ENCODE assay signal across 8 cellular contexts in genomic region chr11:72080326-72081183, GRCh38. TPM values are rescaled to one million over a fixed set of nuclear protein-coding genes. Genes with fewer than 3 reads are reported as not detected.
DNase-seq lines count a peak whose midpoint lies in the region; ATAC-seq and TF ChIP-seq lines count a peak whose summit lies in the region.

TSS of gene LRRC51 (plus strand) at chr11:72080850. CDS start at chr11:72089084, 8,234 bp downstream.
TSS of gene NUMA1 (minus strand) at chr11:72080542. CDS start at chr11:72035943, 44,599 bp downstream.

- H3K79me2 ChIP-seq in OCI-LY7 (ENCODE audit: insufficient read depth, low read depth, low read length): peaks cover 45% of the 10 kb centered on the region

- H3K9me2 ChIP-seq in OCI-LY7 (ENCODE audit: insufficient read depth, low read length): no peaks in the 10 kb centered on the region

- H3K4ac ChIP-seq in IMR-90 (ENCODE audit: low read depth, low read length): peak within 1 kb of the TSS; percentile 94

- ATAC-seq in GM21529 (IDR thresholded peaks at IDR 0.05; ENCODE audit: unreplicated experiment) (peak; percentile 93), IMR-90 (ENCODE audit: low read depth) (peak; percentile 95)

- H3K27ac ChIP-seq in IMR-90 (ENCODE audit: insufficient read depth, low read length): peak within 1 kb of the TSS; percentile 74
- peak within 1 kb of the TSS; percentile 62 for H3K27ac ChIP-seq in OCI-LY7 (ENCODE audit: low read depth, low read length, poor library complexity, severe bottlenecking)

- POLR2A ChIA-PET in IMR-90 (lab: Charles Lee; ENCODE audit: unreplicated experiment): no interaction called here
- POLR2A ChIA-PET in OCI-LY7 (lab: Charles Lee): interaction anchor here (1.6 to 2.4 kb wide), 2 partner anchors 20 to 38 kb away, joined by 3 to 9 read pairs; no protein-coding TSS in a partner anchor

- H2BK5ac ChIP-seq in IMR-90 (ENCODE audit: low read depth, low read length, poor library complexity, severe bottlenecking): peak within 1 kb of the TSS; percentile 61

- H2AFZ ChIP-seq in IMR-90 (replicated peaks; ENCODE audit: low read length, poor library complexity) (peak within 1 kb of the TSS; percentile 94), OCI-LY7 (ENCODE audit: low read length) (peak within 1 kb of the TSS; percentile 79)

- H4K91ac ChIP-seq in IMR-90 (ENCODE audit: insufficient read depth, low read depth, low read length): peak within 1 kb of the TSS; percentile 92

- H3K36me3 ChIP-seq in IMR-90 (ENCODE audit: control insufficient read depth, insufficient read depth, low read length) (peaks cover under 1% of the 10 kb centered on the region; the same call in 1 of the 2 replicates), OCI-LY7 (ENCODE audit: insufficient read depth, low read length) (peaks cover 16% of the 10 kb centered on the region)

- in situ Hi-C loops in IMR-90 (cut with MboI; ENCODE audit: low sequenced_read_pairs): no loop called here

- peak within 1 kb of the TSS; percentile 89 to 96 for H4K8ac ChIP-seq in IMR-90 (ENCODE audit: low read depth in 2 of 2, low read length in 2 of 2)

- H2BK15ac ChIP-seq in IMR-90 (ENCODE audit: low read depth, low read length): peak within 1 kb of the TSS; percentile 85; the same call in 1 of the 3 replicates

- H2AK5ac ChIP-seq in IMR-90 (ENCODE audit: low read depth, low read length): peak within 1 kb of the TSS; percentile 83

- peak within 1 kb of the TSS; percentile 78 for H3K56ac ChIP-seq in IMR-90 (ENCODE audit: extremely low read depth, insufficient read depth, low read length)

- no peak within 1 kb of the TSS for H2BK20ac ChIP-seq in IMR-90 (ENCODE audit: low read depth, low read length)

- CTCF ChIA-PET in IMR-90 (lab: Yijun Ruan, JAX): no interaction called here
- CTCF ChIA-PET in OCI-LY7 (lab: Charles Lee; ENCODE audit: unreplicated experiment): interaction anchor here (1.5 kb wide), 1 partner anchor 11 kb away, joined by 6 read pairs; no protein-coding TSS in a partner anchor

- no peak for TF ChIP-seq CTCF in IMR-90 (conservative IDR thresholded peaks at IDR 0.05; ENCODE audit: low read depth, low read length)
- TF ChIP-seq CTCF in OCI-LY7 (conservative IDR thresholded peaks at IDR 0.05; ENCODE audit: low read length): no peak
- TF ChIP-seq CTCF in epithelial cell of esophagus (IDR thresholded peaks at IDR 0.05; ENCODE audit: insufficient read depth, low read depth, low read length, missing control alignments): no peak

- H3K18ac ChIP-seq in IMR-90 (ENCODE audit: low read depth, low read length): peak within 1 kb of the TSS; percentile 39

- TF ChIP-seq RAD21 in IMR-90 (IDR thresholded peaks at IDR 0.05; ENCODE audit: low read length): no peak

- peak within 1 kb of the TSS; percentile 86 for H3K14ac ChIP-seq in IMR-90 (replicated peaks; ENCODE audit: low read depth, low read length)

- H3K23ac ChIP-seq in IMR-90 (ENCODE audit: low read depth, low read length): peak within 1 kb of the TSS; percentile 82

- DNase-seq in DMS114 treated with DMSO at 0.1 percent for 48 hours (lab: John Stamatoyannopoulos, UW; ENCODE audit: unreplicated experiment) (peak; percentile 94), IMR-90 (peak; percentile 100), OCI-LY7 (ENCODE audit: low spot score) (peak; percentile 99), activated T-cell treated with anti-CD3 and anti-CD28 coated beads for 24 hours (ENCODE audit: low read depth) (peak; percentile 98), epithelial cell of esophagus (ENCODE audit: low read depth) (peak; percentile 100), middle frontal gyrus (ENCODE audit: extremely low spot score, low spot score) (peak; percentile 99)
- peak; percentile 96 to 97 for DNase-seq in stimulated activated CD8-positive, alpha-beta memory T cell treated with anti-CD3 and anti-CD28 coated beads, Interleukin-2, amount 100 ng/mL, for 1 hour (ENCODE audit: low read depth in 2 of 2)

- H4K5ac ChIP-seq in IMR-90 (ENCODE audit: low read depth, low read length): peak within 1 kb of the TSS; percentile 60

- dilution Hi-C loops in IMR-90 (cut with HindIII; ENCODE audit: low sequenced_read_pairs, unreplicated experiment): no loop called here

- H2AK9ac ChIP-seq in IMR-90 (replicated peaks; ENCODE audit: low read depth, low read length, poor library complexity): peak within 1 kb of the TSS; percentile 87

- intact Hi-C loops in IMR-90 (cut with micrococcal nuclease): loop anchor here (1.0 to 2.0 kb wide), 3 partner anchors 39 to 64 kb away; no protein-coding TSS in a partner anchor
- intact Hi-C loops in OCI-LY7 (cut with micrococcal nuclease; ENCODE audit: unreplicated experiment): loop anchor here (1.0 kb wide), 2 partner anchors 23 to 42 kb away; partner anchors contain the start of gene LAMTOR1

- 1% methylated on average over 33 of the region's 60 CpGs; no CpG with 5 or more reads in 1 of the 2 experiments for WGBS in IMR-90 (ENCODE audit: extremely low coverage in 2 of 2, insufficient read length in 1 of 2), 2 experiments

- no peaks in the 10 kb centered on the region for H3K9me1 ChIP-seq in IMR-90 (ENCODE audit: insufficient read depth, low read length)

- BruUV-seq in IMR-90 (replicated peaks; lab: Mats Ljungman, UMichigan): no TSS peak
- no TSS peak for BruUV-seq in OCI-LY7 (replicated peaks; lab: Mats Ljungman, UMichigan)

- H3K4me2 ChIP-seq in IMR-90 (ENCODE audit: low read depth, low read length) (peak within 1 kb of the TSS; percentile 89), OCI-LY7 (ENCODE audit: low read length) (peak within 1 kb of the TSS; percentile 79)

- H3K4me1 ChIP-seq in IMR-90 (ENCODE audit: control insufficient read depth, insufficient read depth, low read length) (peaks cover 2% of the 10 kb centered on the region; the same call in 1 of the 2 replicates), OCI-LY7 (ENCODE audit: insufficient read depth, low read length, poor library complexity, severe bottlenecking) (peaks cover 40% of the 10 kb centered on the region)

- peak within 1 kb of the TSS; percentile 81 for H2BK120ac ChIP-seq in IMR-90 (ENCODE audit: low read depth, low read length)

- no peaks in the 10 kb centered on the region for H3K9me3 ChIP-seq in IMR-90 (ENCODE audit: control insufficient read depth, insufficient read depth, low read length)
- no peaks in the 10 kb centered on the region for H3K9me3 ChIP-seq in OCI-LY7 (ENCODE audit: low read length)

- peak within 1 kb of the TSS; percentile 74 for H3K9ac ChIP-seq in IMR-90 (ENCODE audit: low read depth, low read length)

- H3K27me3 ChIP-seq in IMR-90 (ENCODE audit: control insufficient read depth, insufficient read depth, low read length): no peaks in the 10 kb centered on the region

- H3K4me3 ChIP-seq in IMR-90 (ENCODE audit: insufficient read depth, low read depth, low read length) (peak within 1 kb of the TSS; percentile 57), OCI-LY7 (ENCODE audit: low read depth, low read length, poor library complexity, severe bottlenecking) (peak within 1 kb of the TSS; percentile 98), epithelial cell of esophagus (ENCODE audit: low read length) (peak within 1 kb of the TSS; percentile 82)

- peaks cover 16 to 37% of the 10 kb centered on the region in 2 experiments; a peak in 3 of 4 replicates for H3K79me1 ChIP-seq in IMR-90 (ENCODE audit: low read depth in 1 of 2, low read length in 2 of 2)

- H4K20me1 ChIP-seq in IMR-90 (ENCODE audit: insufficient read depth, low read length) (no peaks in the 10 kb centered on the region), OCI-LY7 (ENCODE audit: insufficient read depth, low read length) (peaks cover 4% of the 10 kb centered on the region; the same call in 1 of the 2 replicates)

- peak; percentile 65 for TF ChIP-seq POLR2A in IMR-90 (IDR thresholded peaks at IDR 0.05; ENCODE audit: low read depth, low read length)

TF ChIP-seq in IMR-90, 13 proteins besides CTCF, POLR2A, EP300 and RAD21 (continues in another document):
- TF ChIP-seq SMC3 (IDR thresholded peaks at IDR 0.05; ENCODE audit: low read depth, low read length) (0 out of 2 replicates have a peak, but pooled peaks have one; percentile 5), NFE2L2 (IDR thresholded peaks at IDR 0.05; ENCODE audit: low read depth, low read length) (no peak), MAZ (IDR thresholded peaks at IDR 0.05; ENCODE audit: borderline replicate concordance, low read depth, low read length) (peak; percentile 65; the same call in 1 of the 2 replicates), USF2 (IDR thresholded peaks at IDR 0.05; ENCODE audit: low read depth, low read length) (peak; percentile 43), FOS (IDR thresholded peaks at IDR 0.05; ENCODE audit: low read depth, low read length) (peak; percentile 23; the same call in 1 of the 2 replicates), CEBPB (IDR thresholded peaks at IDR 0.05; ENCODE audit: low read depth, low read length) (peak; percentile 48; the same call in 1 of the 2 replicates), MXI1 (IDR thresholded peaks at IDR 0.05; ENCODE audit: borderline replicate concordance, low read depth, low read length) (peak; percentile 88), BHLHE40 (IDR thresholded peaks at IDR 0.05; ENCODE audit: low read depth, low read length) (0 out of 2 replicates have a peak, but pooled peaks have one; percentile 9), RFX5 (IDR thresholded peaks at IDR 0.05; ENCODE audit: low read depth, low read length) (peak; percentile 96), RCOR1 (IDR thresholded peaks at IDR 0.05; ENCODE audit: insufficient replicate concordance, low read length) (no peak)

RNA-seq across cellular contexts. Expression of gene LRRC51, which starts in this region (rescaled TPM):
- total RNA-seq in IMR-90 (2012; rRNA removed) (4.4 and 5.6 TPM in 2 replicates), OCI-LY7 (2022) (9.9 and 10.8 TPM in 2 replicates)
- 5.3 and 6.3 TPM in 2 replicates for polyA plus RNA-seq in IMR-90 (2012; rRNA removed)
- 3.2 and 6.6 TPM in 2 replicates for polyA plus RNA-seq in IMR-90 (2012; cell fraction: cytosol; rRNA removed)
- 2.7 and 4.4 TPM in 2 replicates for polyA plus RNA-seq in IMR-90 (2012; cell fraction: nucleus; rRNA removed; ENCODE audit: low replicate concordance)
- 15.3 and 21.1 TPM in 2 replicates for total RNA-seq in OCI-LY7 (2014; rRNA removed; shearing (Covaris generic))

RNA-seq across cellular contexts. Expression of gene NUMA1, which starts in this region (rescaled TPM):
- total RNA-seq in IMR-90 (2012; rRNA removed): 56.7 and 61.7 TPM in 2 replicates
- polyA plus RNA-seq in IMR-90 (2012; rRNA removed): 97.0 and 107 TPM in 2 replicates
- polyA plus RNA-seq in IMR-90 (2012; cell fraction: cytosol; rRNA removed): 29.3 and 55.3 TPM in 2 replicates
- polyA plus RNA-seq in IMR-90 (2012; cell fraction: nucleus; rRNA removed; ENCODE audit: low replicate concordance): 250 and 340 TPM in 2 replicates
- 159 and 160 TPM in 2 replicates for total RNA-seq in OCI-LY7 (2014; rRNA removed; shearing (Covaris generic))
- 148 and 172 TPM in 2 replicates for total RNA-seq in OCI-LY7 (2022)

Comparison
In these comparisons a context has a peak if more than half of its experiments do, and no peak if none do; other contexts are left out.
1. Peak in every context shown above with its lines: DNase-seq, ATAC-seq, H3K4me3 ChIP-seq and H3K27ac ChIP-seq.